In the genomic region with DNA sequence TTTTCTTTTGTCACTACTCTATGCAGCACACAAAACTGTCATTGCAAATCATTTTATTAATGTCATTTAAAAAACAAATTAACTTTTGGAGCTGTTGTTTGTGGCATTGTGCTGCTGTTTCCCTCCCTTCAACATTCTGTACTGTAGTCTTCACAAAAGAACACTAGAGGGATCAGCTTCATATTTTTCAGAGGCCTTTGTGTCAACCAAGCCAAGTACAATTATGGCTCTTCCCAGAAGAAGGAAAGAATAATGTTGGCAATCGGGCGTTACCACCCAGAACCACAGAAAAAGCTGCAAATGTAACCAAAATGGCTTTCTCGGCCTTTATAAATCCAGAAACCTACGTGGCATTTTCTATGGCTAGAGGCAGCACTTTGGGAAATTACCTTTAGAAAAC, we compare ENCODE assay signal across 9 cellular contexts.
DNase-seq lines count a peak whose midpoint lies in the region; ATAC-seq and TF ChIP-seq lines count a peak whose summit lies in the region.
"Had no signal": no experiment of that assay in that cellular context is flagged by ENCODE, and none has a peak within 500 bp of the region (broad histone marks: within the 10 kb centered on the region; RNA-seq: fewer than 3 reads in every experiment).

No MANE protein-coding gene starts in this region.

- intact Hi-C loops in lower lobe of right lung (cut with DNase I) = loop anchor here (10.0 kb wide), 1 partner anchor 99 kb away; the partner anchor contains the start of gene COL1A2

- H3K27me3 ChIP-seq in lower lobe of right lung (ENCODE audit: low read depth) = no peaks in the 10 kb centered on the region

- TF ChIP-seq CTCF in 22Rv1 (IDR thresholded peaks at IDR 0.05) = peak; percentile 21
- TF ChIP-seq CTCF in lower lobe of right lung (IDR thresholded peaks at IDR 0.05) = peak; percentile 41

- no peaks in the 10 kb centered on the region for H3K36me3 ChIP-seq in lower lobe of right lung

- H3K4me3 ChIP-seq in lower lobe of right lung = peak overlapping the region; percentile 2

- ATAC-seq in lower lobe of right lung (peak in 1 of 2 donors; percentile 55), HG03135 (IDR thresholded peaks at IDR 0.05; ENCODE audit: unreplicated experiment) (no peak), GM18868 (IDR thresholded peaks at IDR 0.05; ENCODE audit: unreplicated experiment) (no peak), HG03439 (IDR thresholded peaks at IDR 0.05; ENCODE audit: unreplicated experiment) (no peak), GM18873 (IDR thresholded peaks at IDR 0.05; ENCODE audit: low FRiP score, unreplicated experiment) (no peak)
- ATAC-seq: activated naive CD4-positive, alpha-beta T cell treated with anti-CD3 and anti-CD28 coated beads, Interleukin-2, amount 50 U/mL, for 72 hours had no signal

- H3K4me1 ChIP-seq in lower lobe of right lung = no peaks in the 10 kb centered on the region

- no peaks in the 10 kb centered on the region for H3K9me3 ChIP-seq in lower lobe of right lung

- H3K27ac ChIP-seq in 22Rv1 (no peak overlapping the region), lower lobe of right lung (peak overlapping the region; percentile 59)

- DNase-seq in NCI-H1092 treated with DMSO at 0.1 percent for 48 hours (lab: John Stamatoyannopoulos, UW) (peak; percentile 92), astrocyte of the hippocampus (ENCODE audit: low read depth, low spot score) (peak; percentile 82), lower lobe of right lung (no peak)
